In genomic region chr20:20803011-20803410, GRCh38 we compare ENCODE assay signal across 31 cellular contexts.
"Had no signal": no experiment of that assay in that cellular context is flagged by ENCODE, and none has a peak within 500 bp of the region (broad histone marks: within the 10 kb centered on the region; RNA-seq: fewer than 3 reads in every experiment).

No MANE protein-coding gene starts in this region.

- H3K36me3 ChIP-seq: adrenal gland, colonic mucosa, WERI-Rb-1 had no signal

- H3K4me1 ChIP-seq: adrenal gland, body of pancreas, colonic mucosa had no signal

- H3K27ac ChIP-seq: adrenal gland, body of pancreas, colonic mucosa, WERI-Rb-1 had no signal

- ATAC-seq: activated CD4-positive, CD25-positive, alpha-beta regulatory T cell treated with anti-CD3 and anti-CD28 coated beads, Interleukin-2, amount 50 U/mL, for 24 hours; activated CD8-positive, alpha-beta T cell treated with anti-CD3 and anti-CD28 coated beads for 36 hours; activated naive CD8-positive, alpha-beta T cell treated with anti-CD3 and anti-CD28 coated beads, Interleukin-2, amount 50 U/mL, for 24 hours; activated T-cell treated with anti-CD3 and anti-CD28 coated beads, Interleukin-2, amount 50 U/mL, for 4 hours; activated T-helper 17 cell treated with anti-CD3 and anti-CD28 coated beads, Interleukin-2, amount 50 U/mL, for 72 hours; body of pancreas; esophagus mucosa; T-helper 17 cell had no signal

- H3K27me3 ChIP-seq: body of pancreas, colonic mucosa had no signal

- H3K9me3 ChIP-seq: adrenal gland, body of pancreas, colonic mucosa had no signal

- H3K4me3 ChIP-seq: adrenal gland, body of pancreas, colonic mucosa had no signal

- DNase-seq: activated B cell treated with CpG ODN at 0.5 μM for 24 hours; activated CD4-positive, alpha-beta T cell treated with anti-CD3 and anti-CD28 coated beads for 48 hours; activated CD4-positive, alpha-beta T cell treated with anti-CD3 and anti-CD28 coated beads, Interleukin-2, amount 50 U/mL, for 1 hour; activated CD4-positive, alpha-beta T cell treated with anti-CD3 and anti-CD28 coated beads, Interleukin-2, amount 50 U/mL, for 48 hours; activated CD8-positive, alpha-beta memory T cell treated with anti-CD3 and anti-CD28 coated beads for 24 hours; activated CD8-positive, alpha-beta T cell treated with anti-CD3 and anti-CD28 coated beads for 36 hours; activated effector memory CD4-positive, alpha-beta T cell treated with Interleukin-2 at 50 U/mL for 16 hours; activated gamma-delta T cell treated with Interleukin-2 at 50 U/mL for 16 hours; activated naive CD4-positive, alpha-beta T cell treated with anti-CD3 and anti-CD28 coated beads for 36 hours; activated naive CD8-positive, alpha-beta T cell treated with anti-CD3 and anti-CD28 coated beads for 36 hours; activated naive CD8-positive, alpha-beta T cell treated with anti-CD3 and anti-CD28 coated beads, Interleukin-2, amount 50 U/mL, for 24 hours; activated T-cell treated with anti-CD3 and anti-CD28 coated beads, Interleukin-2, amount 50 U/mL, for 4 hours; amygdala; aorta; body of pancreas; central memory CD4-positive, alpha-beta T cell; cerebellar nuclear complex; colonic mucosa; effector CD8-positive, alpha-beta T cell; foreskin fibroblast; head of caudate nucleus; T-helper 1 cell; T-helper 17 cell; T1000; WERI-Rb-1 had no signal

- FAIRE-seq: endometrium, frontal cortex had no signal
